Comparison of ENCODE assay signal across 30 cellular contexts in genomic region chr7:71706576-71706975, GRCh38.
"Had no signal": no experiment of that assay in that cellular context is flagged by ENCODE, and none has a peak within 500 bp of the region (broad histone marks: within the 10 kb centered on the region; RNA-seq: fewer than 3 reads in every experiment).

No MANE protein-coding gene starts in this region.

- H3K9me3 ChIP-seq: neutrophil, ovary, right lobe of liver, suprapubic skin, thoracic aorta, uterus had no signal

- H3K36me3 ChIP-seq: left ventricle myocardium inferior, neural progenitor cell, neutrophil, ovary, right atrium auricular region, right lobe of liver, suprapubic skin, thoracic aorta, uterus had no signal

- ATAC-seq: mucosa of descending colon; natural killer cell; right lobe of liver; stimulated activated effector memory CD8-positive, alpha-beta T cell treated with anti-CD3 and anti-CD28 coated beads, Interleukin-12 subunit alpha, Interleukin-12 subunit beta, amount 100 ng/mL, for 72 hours had no signal

- H3K4me1 ChIP-seq: left ventricle myocardium inferior, neural progenitor cell, right atrium auricular region, right lobe of liver, suprapubic skin, tibial nerve, uterus had no signal

- H3K27me3 ChIP-seq: neural progenitor cell, neutrophil, ovary, right atrium auricular region, right lobe of liver, suprapubic skin, tibial nerve, uterus had no signal

- H3K27ac ChIP-seq: hepatocyte, left ventricle myocardium inferior, neural progenitor cell, neutrophil, ovary, right atrium auricular region, right lobe of liver, skin epidermis, suprapubic skin, thoracic aorta, tibial nerve, uterus had no signal

- H3K36me3 Mint-ChIP-seq: naive B cell; natural killer cell; stimulated activated effector memory CD8-positive, alpha-beta T cell treated with anti-CD3 and anti-CD28 coated beads, Interleukin-12 subunit alpha, Interleukin-12 subunit beta, amount 100 ng/mL, for 72 hours; type B pancreatic cell had no signal

- H3K27ac Mint-ChIP-seq: memory B cell; naive B cell; natural killer cell; nephron progenitor cell; neural progenitor cell; progenitor cell of endocrine pancreas; stimulated activated effector memory CD8-positive, alpha-beta T cell treated with anti-CD3 and anti-CD28 coated beads, Interleukin-12 subunit alpha, Interleukin-12 subunit beta, amount 100 ng/mL, for 72 hours; stimulated activated naive CD8-positive, alpha-beta T cell treated with anti-CD3 and anti-CD28 coated beads, Interleukin-15, Interleukin-2, amounts not matched to agents 100 ng/mL and 50 ng/mL, for 24 hours; type B pancreatic cell had no signal

- H3K4me1 Mint-ChIP-seq: memory B cell; naive B cell; natural killer cell; neural progenitor cell; stimulated activated effector memory CD8-positive, alpha-beta T cell treated with anti-CD3 and anti-CD28 coated beads, Interleukin-12 subunit alpha, Interleukin-12 subunit beta, amount 100 ng/mL, for 72 hours had no signal

- H3K4me3 Mint-ChIP-seq: memory B cell; naive B cell; natural killer cell; nephron progenitor cell; neural progenitor cell; stimulated activated effector memory CD8-positive, alpha-beta T cell treated with anti-CD3 and anti-CD28 coated beads, Interleukin-12 subunit alpha, Interleukin-12 subunit beta, amount 100 ng/mL, for 72 hours; stimulated activated naive CD8-positive, alpha-beta T cell treated with anti-CD3 and anti-CD28 coated beads, Interleukin-15, Interleukin-2, amounts not matched to agents 100 ng/mL and 50 ng/mL, for 24 hours; type B pancreatic cell had no signal

- H3K4me3 ChIP-seq: hepatocyte, left ventricle myocardium inferior, lung, mucosa of descending colon, neural progenitor cell, ovary, right atrium auricular region, right lobe of liver, skin epidermis, suprapubic skin, thoracic aorta, tibial nerve, uterus had no signal

- DNase-seq: islet precursor cell; left ventricle myocardium inferior; midbrain; mucosa of descending colon; naive B cell; natural killer cell; nephron progenitor cell; occipital lobe; ovary; right lobe of liver; stimulated activated CD4-positive, alpha-beta T cell treated with anti-CD3 and anti-CD28 coated beads, Interleukin-12 subunit alpha, Interleukin-12 subunit beta, amount 100 ng/mL, for 4 hours; stimulated activated CD4-positive, alpha-beta T cell treated with anti-CD3 and anti-CD28 coated beads, Interleukin-15, amount 100 ng/mL, for 24 hours; stimulated activated CD4-positive, alpha-beta T cell treated with anti-CD3 and anti-CD28 coated beads, Interleukin-2, amount 100 ng/mL, for 24 hours; stimulated activated CD4-positive, alpha-beta T cell treated with anti-CD3 and anti-CD28 coated beads, Interleukin-4, amount 100 ng/mL, for 24 hours; stimulated activated naive CD4-positive, alpha-beta T cell; uterus had no signal

- H3K27me3 Mint-ChIP-seq: memory B cell; naive B cell; stimulated activated naive CD8-positive, alpha-beta T cell treated with anti-CD3 and anti-CD28 coated beads, Interleukin-15, Interleukin-2, amounts not matched to agents 100 ng/mL and 50 ng/mL, for 24 hours; type B pancreatic cell had no signal
